ENCODE assay signal across 1 cellular context in the genomic region with DNA sequence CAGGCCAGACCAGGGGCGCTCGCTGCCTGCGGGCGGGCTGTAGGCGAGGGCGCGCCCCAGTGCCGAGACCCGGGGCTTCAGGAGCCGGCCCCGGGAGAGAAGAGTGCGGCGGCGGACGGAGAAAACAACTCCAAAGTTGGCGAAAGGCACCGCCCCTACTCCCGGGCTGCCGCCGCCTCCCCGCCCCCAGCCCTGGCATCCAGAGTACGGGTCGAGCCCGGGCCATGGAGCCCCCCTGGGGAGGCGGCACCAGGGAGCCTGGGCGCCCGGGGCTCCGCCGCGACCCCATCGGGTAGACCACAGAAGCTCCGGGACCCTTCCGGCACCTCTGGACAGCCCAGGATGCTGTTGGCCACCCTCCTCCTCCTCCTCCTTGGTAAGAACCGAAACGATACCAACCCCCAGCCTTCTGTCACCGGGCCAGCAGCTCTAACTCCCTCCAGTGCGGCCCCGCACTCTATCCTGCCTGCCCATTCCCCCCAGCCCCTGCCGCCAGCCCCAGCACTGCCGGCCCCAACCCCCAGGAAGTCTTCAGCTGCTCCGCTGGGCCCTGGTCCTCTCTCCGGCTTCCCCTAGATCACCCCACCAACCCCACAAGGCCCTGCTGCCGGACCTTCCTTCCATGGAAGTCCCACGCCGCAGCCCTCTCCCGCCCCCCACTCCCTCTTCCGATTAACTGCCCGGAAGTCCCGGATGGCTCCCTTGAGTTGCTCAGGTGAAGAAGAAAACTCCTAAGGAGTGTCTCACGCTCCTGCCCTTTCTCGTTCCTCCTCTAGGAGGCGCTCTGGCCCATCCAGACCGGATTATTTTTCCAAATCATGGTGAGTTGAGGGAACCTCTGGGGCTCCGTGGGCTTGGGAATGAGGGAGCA.
A peak's percentile ranks its signal among the peaks of the same experiment; 100 is the strongest.
TF ChIP-seq lines count a peak whose summit lies in the region.

No MANE protein-coding gene starts in this region.

TF ChIP-seq in GM12878, 131 proteins besides CTCF, POLR2A, EP300 and RAD21 (continued from another document):
- TF ChIP-seq, protein P1, sequence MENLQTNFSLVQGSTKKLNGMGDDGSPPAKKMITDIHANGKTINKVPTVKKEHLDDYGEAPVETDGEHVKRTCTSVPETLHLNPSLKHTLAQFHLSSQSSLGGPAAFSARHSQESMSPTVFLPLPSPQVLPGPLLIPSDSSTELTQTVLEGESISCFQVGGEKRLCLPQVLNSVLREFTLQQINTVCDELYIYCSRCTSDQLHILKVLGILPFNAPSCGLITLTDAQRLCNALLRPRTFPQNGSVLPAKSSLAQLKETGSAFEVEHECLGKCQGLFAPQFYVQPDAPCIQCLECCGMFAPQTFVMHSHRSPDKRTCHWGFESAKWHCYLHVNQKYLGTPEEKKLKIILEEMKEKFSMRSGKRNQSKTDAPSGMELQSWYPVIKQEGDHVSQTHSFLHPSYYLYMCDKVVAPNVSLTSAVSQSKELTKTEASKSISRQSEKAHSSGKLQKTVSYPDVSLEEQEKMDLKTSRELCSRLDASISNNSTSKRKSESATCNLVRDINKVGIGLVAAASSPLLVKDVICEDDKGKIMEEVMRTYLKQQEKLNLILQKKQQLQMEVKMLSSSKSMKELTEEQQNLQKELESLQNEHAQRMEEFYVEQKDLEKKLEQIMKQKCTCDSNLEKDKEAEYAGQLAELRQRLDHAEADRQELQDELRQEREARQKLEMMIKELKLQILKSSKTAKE (IDR thresholded peaks at IDR 0.05; ENCODE audit: low read depth, poor library complexity, severe bottlenecking), result peak; percentile 59
- TF ChIP-seq MTA3 (IDR thresholded peaks at IDR 0.05; ENCODE audit: borderline replicate concordance, low read length) (no peak), TCF7 (IDR thresholded peaks at IDR 0.05; ENCODE audit: borderline replicate concordance) (no peak), SMAD1 (IDR thresholded peaks at IDR 0.05; ENCODE audit: low read depth, partially characterized antibody) (no peak), RFX5 (IDR thresholded peaks at IDR 0.05; ENCODE audit: low read depth, low read length) (no peak), SP1 (IDR thresholded peaks at IDR 0.05; ENCODE audit: low read depth, low read length) (no peak), JUND (IDR thresholded peaks at IDR 0.05; ENCODE audit: low read depth, low read length) (no peak), ZNF622 (IDR thresholded peaks at IDR 0.05) (no peak), LARP7 (IDR thresholded peaks at IDR 0.05) (no peak; the same call in none of the 2 replicates), ZZZ3 (IDR thresholded peaks at IDR 0.05; ENCODE audit: control insufficient read depth, insufficient read length, low read depth) (no peak), FOS (IDR thresholded peaks at IDR 0.05; ENCODE audit: borderline replicate concordance, extremely low read depth, insufficient read length) (no peak)
- TF ChIP-seq, protein P2, sequence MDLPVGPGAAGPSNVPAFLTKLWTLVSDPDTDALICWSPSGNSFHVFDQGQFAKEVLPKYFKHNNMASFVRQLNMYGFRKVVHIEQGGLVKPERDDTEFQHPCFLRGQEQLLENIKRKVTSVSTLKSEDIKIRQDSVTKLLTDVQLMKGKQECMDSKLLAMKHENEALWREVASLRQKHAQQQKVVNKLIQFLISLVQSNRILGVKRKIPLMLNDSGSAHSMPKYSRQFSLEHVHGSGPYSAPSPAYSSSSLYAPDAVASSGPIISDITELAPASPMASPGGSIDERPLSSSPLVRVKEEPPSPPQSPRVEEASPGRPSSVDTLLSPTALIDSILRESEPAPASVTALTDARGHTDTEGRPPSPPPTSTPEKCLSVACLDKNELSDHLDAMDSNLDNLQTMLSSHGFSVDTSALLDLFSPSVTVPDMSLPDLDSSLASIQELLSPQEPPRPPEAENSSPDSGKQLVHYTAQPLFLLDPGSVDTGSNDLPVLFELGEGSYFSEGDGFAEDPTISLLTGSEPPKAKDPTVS (IDR thresholded peaks at IDR 0.05; ENCODE audit: low read depth, low read length), result no peak
- TF ChIP-seq, protein P3, sequence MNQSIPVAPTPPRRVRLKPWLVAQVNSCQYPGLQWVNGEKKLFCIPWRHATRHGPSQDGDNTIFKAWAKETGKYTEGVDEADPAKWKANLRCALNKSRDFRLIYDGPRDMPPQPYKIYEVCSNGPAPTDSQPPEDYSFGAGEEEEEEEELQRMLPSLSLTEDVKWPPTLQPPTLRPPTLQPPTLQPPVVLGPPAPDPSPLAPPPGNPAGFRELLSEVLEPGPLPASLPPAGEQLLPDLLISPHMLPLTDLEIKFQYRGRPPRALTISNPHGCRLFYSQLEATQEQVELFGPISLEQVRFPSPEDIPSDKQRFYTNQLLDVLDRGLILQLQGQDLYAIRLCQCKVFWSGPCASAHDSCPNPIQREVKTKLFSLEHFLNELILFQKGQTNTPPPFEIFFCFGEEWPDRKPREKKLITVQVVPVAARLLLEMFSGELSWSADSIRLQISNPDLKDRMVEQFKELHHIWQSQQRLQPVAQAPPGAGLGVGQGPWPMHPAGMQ (IDR thresholded peaks at IDR 0.05; ENCODE audit: borderline replicate concordance), result no peak
- TF ChIP-seq, protein P4, sequence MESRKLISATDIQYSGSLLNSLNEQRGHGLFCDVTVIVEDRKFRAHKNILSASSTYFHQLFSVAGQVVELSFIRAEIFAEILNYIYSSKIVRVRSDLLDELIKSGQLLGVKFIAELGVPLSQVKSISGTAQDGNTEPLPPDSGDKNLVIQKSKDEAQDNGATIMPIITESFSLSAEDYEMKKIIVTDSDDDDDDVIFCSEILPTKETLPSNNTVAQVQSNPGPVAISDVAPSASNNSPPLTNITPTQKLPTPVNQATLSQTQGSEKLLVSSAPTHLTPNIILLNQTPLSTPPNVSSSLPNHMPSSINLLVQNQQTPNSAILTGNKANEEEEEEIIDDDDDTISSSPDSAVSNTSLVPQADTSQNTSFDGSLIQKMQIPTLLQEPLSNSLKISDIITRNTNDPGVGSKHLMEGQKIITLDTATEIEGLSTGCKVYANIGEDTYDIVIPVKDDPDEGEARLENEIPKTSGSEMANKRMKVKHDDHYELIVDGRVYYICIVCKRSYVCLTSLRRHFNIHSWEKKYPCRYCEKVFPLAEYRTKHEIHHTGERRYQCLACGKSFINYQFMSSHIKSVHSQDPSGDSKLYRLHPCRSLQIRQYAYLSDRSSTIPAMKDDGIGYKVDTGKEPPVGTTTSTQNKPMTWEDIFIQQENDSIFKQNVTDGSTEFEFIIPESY (IDR thresholded peaks at IDR 0.05), result no peak
- TF ChIP-seq, protein P5, sequence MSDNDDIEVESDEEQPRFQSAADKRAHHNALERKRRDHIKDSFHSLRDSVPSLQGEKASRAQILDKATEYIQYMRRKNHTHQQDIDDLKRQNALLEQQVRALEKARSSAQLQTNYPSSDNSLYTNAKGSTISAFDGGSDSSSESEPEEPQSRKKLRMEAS (IDR thresholded peaks at IDR 0.05; ENCODE audit: low read depth, low read length), result no peak
- TF ChIP-seq, protein P6, sequence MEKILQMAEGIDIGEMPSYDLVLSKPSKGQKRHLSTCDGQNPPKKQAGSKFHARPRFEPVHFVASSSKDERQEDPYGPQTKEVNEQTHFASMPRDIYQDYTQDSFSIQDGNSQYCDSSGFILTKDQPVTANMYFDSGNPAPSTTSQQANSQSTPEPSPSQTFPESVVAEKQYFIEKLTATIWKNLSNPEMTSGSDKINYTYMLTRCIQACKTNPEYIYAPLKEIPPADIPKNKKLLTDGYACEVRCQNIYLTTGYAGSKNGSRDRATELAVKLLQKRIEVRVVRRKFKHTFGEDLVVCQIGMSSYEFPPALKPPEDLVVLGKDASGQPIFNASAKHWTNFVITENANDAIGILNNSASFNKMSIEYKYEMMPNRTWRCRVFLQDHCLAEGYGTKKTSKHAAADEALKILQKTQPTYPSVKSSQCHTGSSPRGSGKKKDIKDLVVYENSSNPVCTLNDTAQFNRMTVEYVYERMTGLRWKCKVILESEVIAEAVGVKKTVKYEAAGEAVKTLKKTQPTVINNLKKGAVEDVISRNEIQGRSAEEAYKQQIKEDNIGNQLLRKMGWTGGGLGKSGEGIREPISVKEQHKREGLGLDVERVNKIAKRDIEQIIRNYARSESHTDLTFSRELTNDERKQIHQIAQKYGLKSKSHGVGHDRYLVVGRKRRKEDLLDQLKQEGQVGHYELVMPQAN (conservative IDR thresholded peaks at IDR 0.05), result peak; percentile 60
- TF ChIP-seq, protein P7, sequence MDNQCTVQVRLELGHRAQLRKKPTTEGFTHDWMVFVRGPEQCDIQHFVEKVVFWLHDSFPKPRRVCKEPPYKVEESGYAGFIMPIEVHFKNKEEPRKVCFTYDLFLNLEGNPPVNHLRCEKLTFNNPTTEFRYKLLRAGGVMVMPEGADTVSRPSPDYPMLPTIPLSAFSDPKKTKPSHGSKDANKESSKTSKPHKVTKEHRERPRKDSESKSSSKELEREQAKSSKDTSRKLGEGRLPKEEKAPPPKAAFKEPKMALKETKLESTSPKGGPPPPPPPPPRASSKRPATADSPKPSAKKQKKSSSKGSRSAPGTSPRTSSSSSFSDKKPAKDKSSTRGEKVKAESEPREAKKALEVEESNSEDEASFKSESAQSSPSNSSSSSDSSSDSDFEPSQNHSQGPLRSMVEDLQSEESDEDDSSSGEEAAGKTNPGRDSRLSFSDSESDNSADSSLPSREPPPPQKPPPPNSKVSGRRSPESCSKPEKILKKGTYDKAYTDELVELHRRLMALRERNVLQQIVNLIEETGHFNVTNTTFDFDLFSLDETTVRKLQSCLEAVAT (IDR thresholded peaks at IDR 0.05), result no peak
